26 cellular contexts compared by ENCODE assay signal in the genomic region with DNA sequence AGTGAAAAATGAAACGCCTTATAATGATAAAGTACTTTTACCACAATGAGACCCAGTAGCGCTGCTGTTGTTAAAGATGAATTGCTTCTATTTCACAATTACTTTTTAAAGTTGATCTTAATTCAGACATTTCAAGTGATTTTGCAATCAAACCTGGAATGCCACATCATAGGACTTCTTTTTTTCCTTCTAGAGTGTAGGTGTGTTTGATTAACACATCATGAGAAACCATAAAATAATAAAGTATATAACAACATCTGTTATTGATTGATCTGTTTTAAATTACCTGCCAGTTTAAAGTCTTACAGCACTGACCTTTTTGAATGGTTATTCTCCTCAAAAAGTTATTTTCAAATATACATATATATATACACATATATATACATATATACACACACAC. TPM values are rescaled to one million over a fixed set of nuclear protein-coding genes. Genes with fewer than 3 reads are reported as not detected.
"Had no signal": no experiment of that assay in that cellular context is flagged by ENCODE, and none has a peak within 500 bp of the region (broad histone marks: within the 10 kb centered on the region; RNA-seq: fewer than 3 reads in every experiment).

No MANE protein-coding gene starts in this region.

- DNase-seq: activated B cell treated with CpG ODN at 0.5 μM for 24 hours; activated CD4-positive, alpha-beta memory T cell treated with anti-CD3 and anti-CD28 coated beads for 36 hours; activated CD4-positive, alpha-beta T cell treated with anti-CD3 and anti-CD28 coated beads, Interleukin-2, amount 10 ng/mL, durations not matched to agents 7 days and 5 days; activated CD8-positive, alpha-beta memory T cell treated with anti-CD3 and anti-CD28 coated beads for 24 hours; activated effector memory CD4-positive, alpha-beta T cell treated with anti-CD3 and anti-CD28 coated beads, Interleukin-2, amount 50 U/mL, for 16 hours; activated naive CD4-positive, alpha-beta T cell treated with Interleukin-2 at 50 U/mL for 16 hours; activated naive CD8-positive, alpha-beta T cell treated with anti-CD3 and anti-CD28 coated beads, Interleukin-2, amount 50 U/mL, for 24 hours; activated T-cell treated with anti-CD3 and anti-CD28 coated beads, Interleukin-2, amount 50 U/mL, for 4 hours; amygdala; KG1; NCI-H1105; NCI-H1436; NCI-H1694 treated with DMSO at 0.1 percent for 48 hours; NCI-H2029 treated with DMSO at 0.1 percent for 48 hours; NCI-H510A treated with DMSO at 0.1 percent for 48 hours; NCI-H69; Peyer's patch; Right ventricle myocardium superior; SJCRH30; SK-N-SH; SW 1271 had no signal

- H3K27me3 ChIP-seq: cardiac muscle cell, Peyer's patch, SJCRH30 had no signal

- H3K9me3 ChIP-seq: Peyer's patch, SK-N-SH had no signal

- H3K4me3 ChIP-seq: cardiac muscle cell, Peyer's patch, SJCRH30 had no signal

- H3K27ac ChIP-seq: cardiac muscle cell, RWPE1, SJCRH30 had no signal

- FAIRE-seq: astrocyte had no signal

- H3K4me1 ChIP-seq: SJCRH30 had no signal

- H3K36me3 ChIP-seq: cardiac muscle cell, SJCRH30 had no signal

- ATAC-seq: activated naive CD4-positive, alpha-beta T cell treated with anti-CD3 and anti-CD28 coated beads, Interleukin-2, amount 50 U/mL, for 72 hours; activated naive CD8-positive, alpha-beta T cell treated with anti-CD3 and anti-CD28 coated beads, Interleukin-2, amount 50 U/mL, for 24 hours; activated T-cell treated with anti-CD3 and anti-CD28 coated beads, Interleukin-2, amount 50 U/mL, for 4 hours had no signal

RNA-seq across cellular contexts. Expression of a gene that starts 56.6 kb away (rescaled TPM):
- polyA plus RNA-seq: IgD-negative memory B cell had no signal
